ENCODE assay signal across 10 cellular contexts in genomic region chr19:41551711-41552110, GRCh38. TPM values are rescaled to one million over a fixed set of nuclear protein-coding genes. Genes with fewer than 3 reads are reported as not detected.
DNase-seq lines count a peak whose midpoint lies in the region; ATAC-seq and TF ChIP-seq lines count a peak whose summit lies in the region.
"Had no signal": no experiment of that assay in that cellular context is flagged by ENCODE, and none has a peak within 500 bp of the region (broad histone marks: within the 10 kb centered on the region; RNA-seq: fewer than 3 reads in every experiment).

No MANE protein-coding gene starts in this region.

- no peak for TF ChIP-seq POLR2A in tibial nerve (IDR thresholded peaks at IDR 0.05)

- peak overlapping the region; percentile 97 to 99 for H3K27ac Mint-ChIP-seq in T-cell
- peak overlapping the region; percentile 30 for H3K27ac Mint-ChIP-seq in endothelial cell (ENCODE audit: unreplicated experiment)
- no peak overlapping the region for H3K27ac Mint-ChIP-seq in progenitor cell of endocrine pancreas

- peaks cover 0 to 19% (median 6%) of the 10 kb centered on the region in 7 donors for H3K27me3 ChIP-seq in heart right ventricle
- peaks cover 0 to 7% of the 10 kb centered on the region in 2 donors for H3K27me3 ChIP-seq in tibial nerve

- H3K27me3 Mint-ChIP-seq in T-cell (no peaks in the 10 kb centered on the region), endothelial cell (ENCODE audit: unreplicated experiment) (peaks cover 2% of the 10 kb centered on the region), progenitor cell of endocrine pancreas (no peaks in the 10 kb centered on the region)

- no peak for TF ChIP-seq CTCF in heart right ventricle (IDR thresholded peaks at IDR 0.05)
- TF ChIP-seq CTCF in endothelial cell (IDR thresholded peaks at IDR 0.05; ENCODE audit: unreplicated experiment) = no peak
- TF ChIP-seq CTCF in tibial nerve (IDR thresholded peaks at IDR 0.05) = no peak
- TF ChIP-seq CTCF in progenitor cell of endocrine pancreas (IDR thresholded peaks at IDR 0.05; ENCODE audit: unreplicated experiment) = no peak

- ATAC-seq in heart right ventricle (no peak), Right ventricle myocardium inferior (no peak), T-cell (replicated peaks in 1 of 4) (no peak), HG03095 (IDR thresholded peaks at IDR 0.05; ENCODE audit: unreplicated experiment) (no peak)
- ATAC-seq: left cardiac atrium had no signal

- intact Hi-C loops in heart right ventricle (cut with DNase I) (no loop called here), Right ventricle myocardium inferior (cut with DNase I) (no loop called here)

- H3K4me1 Mint-ChIP-seq in T-cell (peaks cover 68 to 82% (median 74%) of the 10 kb centered on the region in 3 donors), endothelial cell (ENCODE audit: unreplicated experiment) (peaks cover 65% of the 10 kb centered on the region), progenitor cell of endocrine pancreas (ENCODE audit: low read depth) (peaks cover 3% of the 10 kb centered on the region)

- TF ChIP-seq EP300 in tibial nerve (IDR thresholded peaks at IDR 0.05) = no peak

- CTCF ChIA-PET in T-cell (lab: Charles Lee) = interaction anchor here in 1 of 2 donors (1.0 kb wide), 1 partner anchor 17 kb away, joined by 3 read pairs; no protein-coding TSS in a partner anchor

- 32 to 35% methylated on average over 6 of the region's 6 CpGs for WGBS in heart right ventricle, 2 donors
- WGBS in tibial nerve, 2 donors = 61 to 70% methylated on average over 6 of the region's 6 CpGs

- H3K4me3 ChIP-seq in heart right ventricle (peak overlapping the region in 2 of 10 donors; percentile 11 to 45), tibial nerve (peak overlapping the region in 1 of 4 donors; percentile 37)

- H3K36me3 ChIP-seq in heart right ventricle (no peaks in the 10 kb centered on the region), tibial nerve (no peaks in the 10 kb centered on the region)

- H3K4me1 ChIP-seq in heart right ventricle (peaks cover 0 to 69% (median 33%) of the 10 kb centered on the region in 9 donors), tibial nerve (peaks cover 0 to 11% (median 0%) of the 10 kb centered on the region in 4 donors)

- POLR2A ChIA-PET in T-cell (lab: Charles Lee) = interaction anchor here in 1 of 2 donors (4.2 kb wide), 1 partner anchor 20 kb away, joined by 26 read pairs; no protein-coding TSS in a partner anchor

- H3K9me3 ChIP-seq in heart right ventricle (peaks cover 0 to 10% (median 0%) of the 10 kb centered on the region in 11 donors), tibial nerve (peaks cover 0 to 6% (median 0%) of the 10 kb centered on the region in 4 donors)

- H3K4me3 Mint-ChIP-seq in T-cell = peak overlapping the region; percentile 88 to 100 (median 98)
- peak overlapping the region; percentile 99 for H3K4me3 Mint-ChIP-seq in endothelial cell (ENCODE audit: unreplicated experiment)
- no peak overlapping the region for H3K4me3 Mint-ChIP-seq in progenitor cell of endocrine pancreas (ENCODE audit: low read depth)

- H3K9me3 Mint-ChIP-seq in T-cell (peaks cover 0 to 3% (median 0%) of the 10 kb centered on the region in 3 donors), endothelial cell (ENCODE audit: unreplicated experiment) (peaks cover 28% of the 10 kb centered on the region), progenitor cell of endocrine pancreas (ENCODE audit: low read depth) (peaks cover 28% of the 10 kb centered on the region)

- DNase-seq in heart right ventricle = no peak
- no peak for DNase-seq in Right ventricle myocardium inferior (ENCODE audit: missing footprints)
- DNase-seq in T-cell = no peak
- no peak for DNase-seq in endothelial cell (ENCODE audit: low spot score)
- no peak for DNase-seq in tibial nerve (ENCODE audit: low spot score in 2 of 2)
- no peak for DNase-seq in progenitor cell of endocrine pancreas (ENCODE audit: low spot score, unreplicated experiment)
- DNase-seq in GM19240 (ENCODE audit: insufficient read length, low spot score) = no peak
- DNase-seq: left cardiac atrium, nucleus accumbens had no signal

- H3K36me3 Mint-ChIP-seq in T-cell (peaks cover 41% of the 10 kb centered on the region), endothelial cell (ENCODE audit: low read depth, unreplicated experiment) (peaks cover 60% of the 10 kb centered on the region), progenitor cell of endocrine pancreas (ENCODE audit: insufficient read depth) (no peaks in the 10 kb centered on the region)

- H3K27ac ChIP-seq in heart right ventricle (peak overlapping the region in 8 of 10 donors; percentile 2 to 73 (median 38)), tibial nerve (peak overlapping the region in 3 of 4 donors; percentile 21 to 80 (median 56))

RNA-seq across cellular contexts. Expression of gene CEACAM21, which starts 24.3 kb away (rescaled TPM):
- 1 to 10 TPM in 3 of 10 donors, under 1 TPM in 6, not detected in 1; 0.26 to 3.3 (median 0.57) TPM for total RNA-seq in heart right ventricle
- under 1 TPM; 0.41 to 0.59 TPM for polyA plus RNA-seq in heart right ventricle
- total RNA-seq in Right ventricle myocardium inferior = 0.76 TPM
- 10 to 100 TPM; 34.5 to 63.1 (median 40.3) TPM for total RNA-seq in T-cell
- 74.1 TPM for total RNA-seq in endothelial cell (ENCODE audit: unreplicated experiment)
- total RNA-seq in tibial nerve = 1 to 10 TPM in 1 of 4 donors, under 1 TPM in 2, not detected in 1; 0.60 to 2.2 (median 0.87) TPM
- total RNA-seq in progenitor cell of endocrine pancreas = not detected in 2 replicates

Comparison
In these comparisons a context has a peak if more than half of its experiments do, and no peak if none do; other contexts are left out.
1. RNA of gene CEACAM21, which starts 24.3 kb away (total RNA-seq): 74.1 TPM in endothelial cell (single experiment) and 34.5 to 63.1 TPM in T-cell; 0.60 to 2.2 TPM in tibial nerve, 0.76 TPM in Right ventricle myocardium inferior (single experiment), 0.26 to 3.3 TPM in heart right ventricle and not detected in progenitor cell of endocrine pancreas; every median in the first group is over 4 times any median in the second.